Comparison of ENCODE assay signal across 22 cellular contexts in the genomic region with DNA sequence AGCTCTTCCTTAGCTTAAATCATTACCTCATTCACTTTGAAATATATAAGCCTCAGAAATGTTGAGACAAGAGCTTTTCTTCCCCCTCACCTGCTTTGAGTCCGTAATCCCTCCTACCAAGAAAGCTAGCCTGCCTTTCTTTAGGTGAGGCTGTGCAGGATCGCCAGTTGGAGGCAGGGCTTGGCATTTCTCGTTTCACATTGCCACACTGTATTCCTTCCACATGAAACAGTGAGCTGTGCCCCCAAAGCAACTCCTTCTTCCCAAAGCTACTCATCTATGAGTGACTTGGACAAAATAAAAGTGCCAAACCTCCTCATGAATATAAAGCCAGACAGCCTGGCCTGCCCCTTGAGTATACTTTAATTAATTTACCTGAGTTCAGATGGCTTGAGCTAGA.
"Had no signal": no experiment of that assay in that cellular context is flagged by ENCODE, and none has a peak within 500 bp of the region (broad histone marks: within the 10 kb centered on the region; RNA-seq: fewer than 3 reads in every experiment).

No MANE protein-coding gene starts in this region.

- H3K36me3 Mint-ChIP-seq: memory B cell; natural killer cell treated with Interleukin-12 subunit alpha and Interleukin-12 subunit beta and Interleukin-15 and Interleukin-18, amount 100 ng/mL, for 72 hours; stimulated activated naive B cell treated with anti-CD40 and anti-IgM and Interleukin-4, amounts not matched to agents 10 μg/mL and 1 μg/mL and 100 μg/mL, for 72 hours had no signal

- ATAC-seq: esophagus mucosa; heart right ventricle; left lung; lower lobe of right lung; natural killer cell treated with Interleukin-12 subunit alpha and Interleukin-12 subunit beta and Interleukin-15 and Interleukin-18, amount 100 ng/mL, for 72 hours; stimulated activated naive B cell treated with anti-CD40 and anti-IgM and Interleukin-4, amounts not matched to agents 10 μg/mL and 1 μg/mL and 100 μg/mL, for 72 hours; upper lobe of right lung had no signal

- H3K9me3 Mint-ChIP-seq: memory B cell; stimulated activated naive B cell treated with anti-CD40 and anti-IgM and Interleukin-4, amounts not matched to agents 10 μg/mL and 1 μg/mL and 100 μg/mL, for 72 hours had no signal

- H3K9me3 ChIP-seq: heart right ventricle, left lung, lower lobe of right lung, right atrium auricular region, sigmoid colon, stomach, tibial nerve, upper lobe of right lung, vagina had no signal

- H3K4me3 ChIP-seq: dorsolateral prefrontal cortex, heart right ventricle, left lung, lower lobe of right lung, right atrium auricular region, sigmoid colon, skin epidermis, stomach, tibial nerve, upper lobe of right lung, vagina had no signal

- H3K27me3 ChIP-seq: dorsolateral prefrontal cortex, heart right ventricle, left lung, right atrium auricular region, sigmoid colon, stomach, tibial nerve, upper lobe of right lung, vagina had no signal

- H3K4me1 ChIP-seq: left lung, lower lobe of right lung, stomach, upper lobe of right lung had no signal

- DNase-seq: cortex of kidney; dorsolateral prefrontal cortex; effector CD8-positive, alpha-beta T cell; heart right ventricle; islet precursor cell; left lung; lower lobe of right lung; midbrain; posterior cingulate gyrus; sigmoid colon; stimulated activated CD4-positive, alpha-beta T cell treated with anti-CD3 and anti-CD28 coated beads, Interleukin-2, amount 100 ng/mL, for 24 hours; stimulated activated CD4-positive, alpha-beta T cell treated with anti-CD3 and anti-CD28 coated beads, Interleukin-4, amount 100 ng/mL, for 4 hours; stimulated activated naive B cell treated with anti-CD40 and anti-IgM and Interleukin-4, amounts not matched to agents 10 μg/mL and 1 μg/mL and 100 μg/mL, for 72 hours; stomach; upper lobe of right lung had no signal

- H3K4me1 Mint-ChIP-seq: memory B cell; stimulated activated naive B cell treated with anti-CD40 and anti-IgM and Interleukin-4, amounts not matched to agents 10 μg/mL and 1 μg/mL and 100 μg/mL, for 72 hours had no signal

- H3K36me3 ChIP-seq: left lung, sigmoid colon, tibial nerve, vagina had no signal

- H3K27ac ChIP-seq: left lung, lower lobe of right lung, right atrium auricular region, sigmoid colon, skin epidermis, stomach, upper lobe of right lung, vagina had no signal

- H3K4me3 Mint-ChIP-seq: memory B cell; natural killer cell treated with Interleukin-12 subunit alpha and Interleukin-12 subunit beta and Interleukin-15 and Interleukin-18, amount 100 ng/mL, for 72 hours; stimulated activated naive B cell treated with anti-CD40 and anti-IgM and Interleukin-4, amounts not matched to agents 10 μg/mL and 1 μg/mL and 100 μg/mL, for 72 hours had no signal

- H3K27me3 Mint-ChIP-seq: stimulated activated naive B cell treated with anti-CD40 and anti-IgM and Interleukin-4, amounts not matched to agents 10 μg/mL and 1 μg/mL and 100 μg/mL, for 72 hours had no signal

- H3K27ac Mint-ChIP-seq: memory B cell; natural killer cell treated with Interleukin-12 subunit alpha and Interleukin-12 subunit beta and Interleukin-15 and Interleukin-18, amount 100 ng/mL, for 72 hours; stimulated activated naive B cell treated with anti-CD40 and anti-IgM and Interleukin-4, amounts not matched to agents 10 μg/mL and 1 μg/mL and 100 μg/mL, for 72 hours had no signal
